ENCODE assay signal across 24 cellular contexts in genomic region chr17:12546983-12547382, GRCh38.
"Had no signal": no experiment of that assay in that cellular context is flagged by ENCODE, and none has a peak within 500 bp of the region (broad histone marks: within the 10 kb centered on the region; RNA-seq: fewer than 3 reads in every experiment).

No MANE protein-coding gene starts in this region.

- H3K9me3 Mint-ChIP-seq: activated B cell treated with CpG ODN at 0.5 μM for 24 hours; activated T-helper 17 cell treated with anti-CD3 and anti-CD28 coated beads, Interleukin-2, amount 50 U/mL, for 72 hours had no signal

- H3K27ac Mint-ChIP-seq: activated B cell treated with CpG ODN at 0.5 μM for 24 hours; activated CD4-positive, alpha-beta memory T cell treated with anti-CD3 and anti-CD28 coated beads, Interleukin-2, amount 10 ng/mL, durations not matched to agents 7 days and 5 days; activated naive CD8-positive, alpha-beta T cell treated with anti-CD3 and anti-CD28 coated beads, Interleukin-2, amount 10 ng/mL, durations not matched to agents 7 days and 5 days; activated T-helper 17 cell treated with anti-CD3 and anti-CD28 coated beads, Interleukin-2, amount 50 U/mL, for 72 hours; T-cell had no signal

- DNase-seq: activated B cell treated with CpG ODN at 0.5 μM for 24 hours; activated CD4-positive, alpha-beta memory T cell treated with anti-CD3 and anti-CD28 coated beads, Interleukin-2, amount 10 ng/mL, durations not matched to agents 7 days and 5 days; activated CD4-positive, alpha-beta T cell treated with anti-CD3 and anti-CD28 coated beads, Interleukin-2, amount 50 U/mL, for 1 hour; activated gamma-delta T cell treated with Interleukin-2 at 50 U/mL for 16 hours; activated naive CD4-positive, alpha-beta T cell treated with anti-CD3 and anti-CD28 coated beads, Interleukin-2, amount 50 U/mL, for 16 hours; activated naive CD8-positive, alpha-beta T cell treated with anti-CD3 and anti-CD28 coated beads, Interleukin-2, amount 10 ng/mL, durations not matched to agents 7 days and 5 days; activated T-cell treated with anti-CD3 and anti-CD28 coated beads for 4 hours; activated T-cell treated with anti-CD3 and anti-CD28 coated beads, Interleukin-2, amount 50 U/mL, for 48 hours; adrenal gland; anterior cingulate cortex; central memory CD4-positive, alpha-beta T cell; NCI-H1105; NCI-H1436; NCI-H1694 treated with DMSO at 0.1 percent for 48 hours; NCI-H2029 treated with DMSO at 0.1 percent for 48 hours; NCI-H345; NCI-H510A; NCI-H526 treated with DMSO at 0.1 percent for 48 hours; PC-3; SIG-M5; T-cell; T-helper 2 cell; T1000 had no signal

- H3K36me3 Mint-ChIP-seq: activated naive CD8-positive, alpha-beta T cell treated with anti-CD3 and anti-CD28 coated beads, Interleukin-2, amount 10 ng/mL, durations not matched to agents 7 days and 5 days; T-cell had no signal

- H3K27me3 Mint-ChIP-seq: activated B cell treated with CpG ODN at 0.5 μM for 24 hours; activated CD4-positive, alpha-beta memory T cell treated with anti-CD3 and anti-CD28 coated beads, Interleukin-2, amount 10 ng/mL, durations not matched to agents 7 days and 5 days; activated naive CD8-positive, alpha-beta T cell treated with anti-CD3 and anti-CD28 coated beads, Interleukin-2, amount 10 ng/mL, durations not matched to agents 7 days and 5 days; activated T-helper 17 cell treated with anti-CD3 and anti-CD28 coated beads, Interleukin-2, amount 50 U/mL, for 72 hours had no signal

- H3K4me3 Mint-ChIP-seq: activated B cell treated with CpG ODN at 0.5 μM for 24 hours; activated CD4-positive, alpha-beta memory T cell treated with anti-CD3 and anti-CD28 coated beads, Interleukin-2, amount 10 ng/mL, durations not matched to agents 7 days and 5 days; activated naive CD8-positive, alpha-beta T cell treated with anti-CD3 and anti-CD28 coated beads, Interleukin-2, amount 10 ng/mL, durations not matched to agents 7 days and 5 days; activated T-helper 17 cell treated with anti-CD3 and anti-CD28 coated beads, Interleukin-2, amount 50 U/mL, for 72 hours; T-cell had no signal

- H3K4me1 Mint-ChIP-seq: activated CD4-positive, alpha-beta memory T cell treated with anti-CD3 and anti-CD28 coated beads, Interleukin-2, amount 10 ng/mL, durations not matched to agents 7 days and 5 days; activated naive CD8-positive, alpha-beta T cell treated with anti-CD3 and anti-CD28 coated beads, Interleukin-2, amount 10 ng/mL, durations not matched to agents 7 days and 5 days; activated T-helper 17 cell treated with anti-CD3 and anti-CD28 coated beads, Interleukin-2, amount 50 U/mL, for 72 hours; T-cell had no signal
